ENCODE assay signal across 21 cellular contexts in genomic region chr14:80005561-80005960, GRCh38.
DNase-seq lines count a peak whose midpoint lies in the region; ATAC-seq lines count a peak whose summit lies in the region.
"Had no signal": no experiment of that assay in that cellular context is flagged by ENCODE, and none has a peak within 500 bp of the region (broad histone marks: within the 10 kb centered on the region; RNA-seq: fewer than 3 reads in every experiment).

No MANE protein-coding gene starts in this region.

- DNase-seq in NCI-H345 (lab: John Stamatoyannopoulos, UW) (peak; percentile 25), NCI-H345 treated with DMSO at 0.1 percent for 48 hours (lab: John Stamatoyannopoulos, UW; ENCODE audit: unreplicated experiment) (no peak), NCI-H69 (lab: John Stamatoyannopoulos, UW) (peak; percentile 13), foreskin melanocyte (peak; percentile 90), superior temporal gyrus (ENCODE audit: extremely low spot score) (peak; percentile 24), NCI-H187 treated with DMSO at 0.1 percent for 48 hours (lab: John Stamatoyannopoulos, UW) (no peak), NCI-H82 (lab: John Stamatoyannopoulos, UW) (no peak)
- DNase-seq: CD8-positive, alpha-beta T cell; DMS 273 treated with DMSO at 0.1 percent for 48 hours; DND-41; GOT3; IMR-90; KG1; MG63; NCI-H1417 treated with DMSO at 0.1 percent for 48 hours; NCI-H187; NCI-H510A; NCI-H774; SHP77 treated with DMSO at 0.1 percent for 48 hours had no signal

- ATAC-seq in GM18868 (IDR thresholded peaks at IDR 0.05; ENCODE audit: unreplicated experiment) = no peak
- ATAC-seq: CD8-positive, alpha-beta T cell; Panc1 had no signal

Comparison
In these comparisons a context has a peak if more than half of its experiments do, and no peak if none do; other contexts are left out.
1. DNase-seq: peak in NCI-H345 (single experiment), NCI-H69 (single experiment), foreskin melanocyte (single experiment) and superior temporal gyrus (single experiment); none in NCI-H345 treated with DMSO at 0.1 percent for 48 hours (single experiment), NCI-H187 treated with DMSO at 0.1 percent for 48 hours (single experiment) and NCI-H82 (single experiment).